Comparison of ENCODE assay signal across 8 cellular contexts in the genomic region with DNA sequence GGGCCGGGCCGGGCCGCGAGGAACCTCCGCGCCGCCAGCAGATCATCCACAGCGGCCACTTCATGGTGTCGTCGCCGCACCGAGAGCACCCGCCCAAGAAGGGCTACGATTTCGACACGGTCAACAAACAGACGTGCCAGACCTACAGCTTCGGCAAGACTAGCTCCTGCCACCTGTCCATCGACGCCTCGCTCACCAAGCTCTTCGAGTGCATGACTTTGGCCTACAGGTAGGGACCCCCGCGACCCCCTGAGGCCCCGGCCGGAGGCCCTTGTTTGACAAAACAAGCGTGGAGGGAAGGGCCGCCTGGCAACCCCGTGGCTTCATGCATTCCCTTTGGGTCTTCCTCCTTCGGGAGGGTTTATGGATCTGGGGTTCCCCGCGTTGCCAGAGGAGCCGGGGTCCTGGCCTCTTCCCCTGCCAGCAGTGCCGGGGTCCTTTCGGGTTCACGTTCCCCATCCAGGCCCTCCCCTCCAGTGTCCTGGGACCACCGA. TPM values are rescaled to one million over a fixed set of nuclear protein-coding genes. Genes with fewer than 3 reads are reported as not detected.
DNase-seq lines count a peak whose midpoint lies in the region; ATAC-seq and TF ChIP-seq lines count a peak whose summit lies in the region.

No MANE protein-coding gene starts in this region.

- peak overlapping the region; percentile 25 to 91 (median 64) for H3K4me3 ChIP-seq in adrenal gland

- H3K27ac Mint-ChIP-seq in immature natural killer cell, result peak overlapping the region; percentile 87 to 97 (median 90)

- H3K4me1 ChIP-seq in adrenal gland (replicated peaks in 1 of 2), result peaks cover 33 to 40% of the 10 kb centered on the region in 2 donors

- H3K36me3 Mint-ChIP-seq in immature natural killer cell, result peaks cover 4 to 7% (median 4%) of the 10 kb centered on the region in 3 donors

- H3K27ac ChIP-seq in adrenal gland, result peak overlapping the region; percentile 51 to 92 (median 82)

- no peaks in the 10 kb centered on the region for H3K9me3 ChIP-seq in adrenal gland (replicated peaks in 1 of 3)

- no peak for ATAC-seq in GM18867 (IDR thresholded peaks at IDR 0.05; ENCODE audit: unreplicated experiment)

- intact Hi-C loops in adrenal gland (cut with DNase I), result no loop called here

- no peaks in the 10 kb centered on the region for H3K9me3 Mint-ChIP-seq in immature natural killer cell

- H3K4me1 Mint-ChIP-seq in immature natural killer cell, result peaks cover 49 to 54% of the 10 kb centered on the region in 2 donors

- no peaks in the 10 kb centered on the region for H3K36me3 ChIP-seq in adrenal gland (replicated peaks in 1 of 2)

- H3K27me3 Mint-ChIP-seq in immature natural killer cell (ENCODE audit: low read depth in 3 of 3), result peaks cover 2 to 13% (median 3%) of the 10 kb centered on the region in 3 donors

- WGBS in adrenal gland, 4 donors, result 0 to 1% (median 1%) methylated on average over 27 to 37 of the region's 37 CpGs; no CpG with 5 or more reads in 1 of the 4 donors

- DNase-seq in NOMO-1 (lab: John Stamatoyannopoulos, UW; ENCODE audit: unreplicated experiment in 2 of 2), result peak; percentile 13 to 44
- no peak for DNase-seq in NOMO-1 treated with dmso at 0.1 percent for 144 hours (lab: John Stamatoyannopoulos, UW; ENCODE audit: unreplicated experiment)
- peak; percentile 42 for DNase-seq in NCI-H146 (lab: John Stamatoyannopoulos, UW)
- DNase-seq in adrenal gland, result peak in 5 of 7 donors; percentile 39 to 55 (median 47)
- DNase-seq in immature natural killer cell, result no peak
- DNase-seq in stimulated activated CD8-positive, alpha-beta memory T cell treated with anti-CD3 and anti-CD28 coated beads, Interleukin-4, amount 100 ng/mL, for 48 hours, result peak; percentile 53
- DNase-seq in NCI-H1930 (lab: John Stamatoyannopoulos, UW), result no peak

- H3K27me3 ChIP-seq in adrenal gland, result no peaks in the 10 kb centered on the region

- H3K4me3 Mint-ChIP-seq in immature natural killer cell, result peak overlapping the region; percentile 82 to 96 (median 91)

- no peak for TF ChIP-seq CTCF in adrenal gland (IDR thresholded peaks at IDR 0.05)

- no peak for TF ChIP-seq POLR2A in adrenal gland (IDR thresholded peaks at IDR 0.05)

RNA-seq across cellular contexts. Expression of a gene that starts 0.5 kb away (rescaled TPM):
- 10 to 100 TPM; 29.5 to 79.1 (median 42.3) TPM for total RNA-seq in adrenal gland
- polyA plus RNA-seq in adrenal gland (10 to 100 TPM; 29.1 to 98.1 (median 29.3) TPM), immature natural killer cell (10 to 100 TPM in 1 of 3 donors, 1 to 10 TPM in 2; 3.5 to 10.6 (median 4.7) TPM)

RNA-seq across cellular contexts. Expression of a gene that starts 57.4 kb away (rescaled TPM):
- total RNA-seq in adrenal gland, result 10 to 100 TPM in 1 of 8 donors, 1 to 10 TPM in 7; 3.9 to 11.5 (median 5.1) TPM
- polyA plus RNA-seq in adrenal gland (1 to 10 TPM; 1.6 to 4.6 (median 2.3) TPM), immature natural killer cell (1 to 10 TPM in 1 of 3 donors, under 1 TPM in 2; 0.27 to 1.5 (median 0.48) TPM)

Comparison
In these comparisons a context has a peak if more than half of its experiments do, and no peak if none do; other contexts are left out.
1. DNase-seq: peak in NOMO-1 (2 of 2), NCI-H146 (single experiment), adrenal gland (5 of 7) and stimulated activated CD8-positive, alpha-beta memory T cell treated with anti-CD3 and anti-CD28 coated beads, Interleukin-4, amount 100 ng/mL, for 48 hours (single experiment); none in NOMO-1 treated with dmso at 0.1 percent for 144 hours (single experiment), immature natural killer cell (0 of 3) and NCI-H1930 (0 of 2).